ENCODE assay signal across 1 cellular context in the genomic region with DNA sequence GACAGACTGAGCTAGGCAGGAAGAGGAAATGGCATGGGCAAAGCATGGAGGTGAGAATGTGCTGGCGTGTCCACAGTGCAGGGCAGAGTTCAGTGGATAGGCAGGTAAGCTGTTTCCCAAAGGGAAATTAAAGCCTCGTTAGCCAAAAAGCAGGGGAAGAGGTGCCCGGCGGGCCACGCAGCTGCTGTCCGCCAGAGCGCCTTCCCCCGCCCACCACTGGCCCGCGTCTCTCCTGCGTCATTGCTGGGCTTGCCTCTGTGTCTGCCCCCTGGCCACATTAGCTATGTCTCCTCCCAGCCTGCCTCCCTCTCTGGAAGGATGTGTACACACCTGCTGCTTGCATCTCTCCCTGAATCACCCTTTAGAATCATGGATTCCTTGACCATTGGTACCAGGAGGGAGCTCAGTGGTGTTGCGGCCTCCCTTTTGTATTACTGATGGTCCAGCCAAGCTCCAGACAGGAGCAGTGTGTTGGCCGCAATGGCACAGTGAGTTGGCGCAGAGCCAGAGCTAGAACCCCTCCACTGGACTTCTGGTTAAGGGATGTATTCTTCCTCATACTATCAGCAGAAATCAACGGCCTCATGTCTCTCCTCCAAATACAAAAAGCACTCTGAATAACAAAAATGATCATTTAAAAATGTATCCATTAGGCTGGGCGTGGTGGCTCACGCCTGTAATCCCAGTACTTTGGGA.
TF ChIP-seq lines count a peak whose summit lies in the region.

No MANE protein-coding gene starts in this region.

TF ChIP-seq in endothelial cell of umbilical vein, 7 proteins besides CTCF, POLR2A, EP300 and RAD21:
- TF ChIP-seq GATA2 (IDR thresholded peaks at IDR 0.05; ENCODE audit: insufficient read depth, insufficient read length, low read depth, low read length) (no peak), JUN (IDR thresholded peaks at IDR 0.05; ENCODE audit: borderline replicate concordance, insufficient read depth, insufficient read length, low read depth) (no peak), FOS (IDR thresholded peaks at IDR 0.05; ENCODE audit: borderline replicate concordance, insufficient read depth, low read length) (no peak), MYC (IDR thresholded peaks at IDR 0.05; ENCODE audit: low read depth, low read length) (no peak), EZH2 (IDR thresholded peaks at IDR 0.05; ENCODE audit: borderline replicate concordance, low read depth, low read length, severe bottlenecking) (no peak), POLR2AphosphoS5 (IDR thresholded peaks at IDR 0.05; ENCODE audit: insufficient read depth, low read depth, low read length) (no peak)
- TF ChIP-seq, protein P1, sequence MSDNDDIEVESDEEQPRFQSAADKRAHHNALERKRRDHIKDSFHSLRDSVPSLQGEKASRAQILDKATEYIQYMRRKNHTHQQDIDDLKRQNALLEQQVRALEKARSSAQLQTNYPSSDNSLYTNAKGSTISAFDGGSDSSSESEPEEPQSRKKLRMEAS (IDR thresholded peaks at IDR 0.05; ENCODE audit: insufficient read depth, insufficient read length), result no peak
